In genomic region chr7:134276951-134277350, GRCh38 we compare ENCODE assay signal across 12 cellular contexts.
"Had no signal": no experiment of that assay in that cellular context is flagged by ENCODE, and none has a peak within 500 bp of the region (broad histone marks: within the 10 kb centered on the region; RNA-seq: fewer than 3 reads in every experiment).

No MANE protein-coding gene starts in this region.

- H3K27ac Mint-ChIP-seq: activated naive CD4-positive, alpha-beta T cell treated with anti-CD3 and anti-CD28 coated beads for 36 hours; memory B cell; nephron progenitor cell; stimulated activated naive CD8-positive, alpha-beta T cell treated with anti-CD3 and anti-CD28 coated beads, Interleukin-15, amount 100 ng/mL, for 72 hours had no signal

- DNase-seq: activated CD4-positive, alpha-beta T cell treated with anti-CD3 and anti-CD28 coated beads for 4 hours; activated naive CD4-positive, alpha-beta T cell treated with anti-CD3 and anti-CD28 coated beads for 36 hours; effector CD4-positive, alpha-beta T cell; foreskin melanocyte; head of caudate nucleus; nephron progenitor cell; stimulated activated CD4-positive, alpha-beta T cell treated with anti-CD3 and anti-CD28 coated beads, Interleukin-4, amount 100 ng/mL, for 24 hours; stimulated activated naive CD8-positive, alpha-beta T cell treated with anti-CD3 and anti-CD28 coated beads, Interleukin-15, amount 100 ng/mL, for 72 hours; T-helper 9 cell; testis had no signal

- H3K9me3 Mint-ChIP-seq: memory B cell; nephron progenitor cell; stimulated activated naive CD8-positive, alpha-beta T cell treated with anti-CD3 and anti-CD28 coated beads, Interleukin-15, amount 100 ng/mL, for 72 hours had no signal

- ATAC-seq: left lobe of liver; stimulated activated naive CD8-positive, alpha-beta T cell treated with anti-CD3 and anti-CD28 coated beads, Interleukin-15, amount 100 ng/mL, for 72 hours had no signal

- H3K4me1 Mint-ChIP-seq: memory B cell; nephron progenitor cell; stimulated activated naive CD8-positive, alpha-beta T cell treated with anti-CD3 and anti-CD28 coated beads, Interleukin-15, amount 100 ng/mL, for 72 hours had no signal

- H3K4me3 Mint-ChIP-seq: activated naive CD4-positive, alpha-beta T cell treated with anti-CD3 and anti-CD28 coated beads for 36 hours; memory B cell; nephron progenitor cell; stimulated activated naive CD8-positive, alpha-beta T cell treated with anti-CD3 and anti-CD28 coated beads, Interleukin-15, amount 100 ng/mL, for 72 hours had no signal

- H3K36me3 Mint-ChIP-seq: memory B cell had no signal
